Comparison of ENCODE assay signal across 29 cellular contexts in genomic region chr9:84819446-84819845, GRCh38.
DNase-seq lines count a peak whose midpoint lies in the region; ATAC-seq, FAIRE-seq and TF ChIP-seq lines count a peak whose summit lies in the region.
"Had no signal": no experiment of that assay in that cellular context is flagged by ENCODE, and none has a peak within 500 bp of the region (broad histone marks: within the 10 kb centered on the region; RNA-seq: fewer than 3 reads in every experiment).

No MANE protein-coding gene starts in this region.

- H2BK5ac ChIP-seq in mesenchymal stem cell (ENCODE audit: low read depth, low read length, poor library complexity, severe bottlenecking), result no peak overlapping the region

- no peak overlapping the region for H2BK120ac ChIP-seq in mesenchymal stem cell (ENCODE audit: low read depth, low read length)

- H3K79me1 ChIP-seq in mesenchymal stem cell (replicated peaks; ENCODE audit: low read length, poor library complexity, severe bottlenecking), result no peaks in the 10 kb centered on the region

- H3K4me3 ChIP-seq in HepG2 (replicated peaks in 1 of 3; ENCODE audit: insufficient read depth in 1 of 3, low read depth in 2 of 3, low read length in 3 of 3) (no peak overlapping the region), right lobe of liver (no peak overlapping the region), SK-N-MC (no peak overlapping the region), mesenchymal stem cell (ENCODE audit: insufficient read depth in 1 of 2, low read depth in 1 of 2, low read length in 2 of 2) (no peak overlapping the region)
- H3K4me3 ChIP-seq: BLaER1 treated with 17β-estradiol and CSF1 and Interleukin-3, amounts not matched to agents 10 nM and 100 nM; coronary artery; gastroesophageal sphincter; GM12878; ovary; uterus had no signal

- ATAC-seq in HepG2 (peak; percentile 66), right lobe of liver (no peak), HG03442 (IDR thresholded peaks at IDR 0.05; ENCODE audit: unreplicated experiment) (no peak), left cardiac atrium (no peak)
- ATAC-seq: activated CD8-positive, alpha-beta memory T cell treated with anti-CD3 and anti-CD28 coated beads, Interleukin-2, amount 10 ng/mL, durations not matched to agents 7 days and 5 days; activated T-cell treated with anti-CD3 and anti-CD28 coated beads, Interleukin-2, amount 50 U/mL, for 72 hours; gastroesophageal sphincter; GM12878; HCT116; right cardiac atrium had no signal

- no peaks in the 10 kb centered on the region for H3K36me3 ChIP-seq in HepG2 (replicated peaks in 1 of 2; ENCODE audit: control insufficient read depth in 1 of 2, insufficient read depth in 2 of 2, low read length in 2 of 2)
- no peaks in the 10 kb centered on the region for H3K36me3 ChIP-seq in right lobe of liver
- H3K36me3 ChIP-seq in SK-N-MC (ENCODE audit: insufficient read depth, low read length), result no peaks in the 10 kb centered on the region
- no peaks in the 10 kb centered on the region for H3K36me3 ChIP-seq in mesenchymal stem cell (ENCODE audit: control insufficient read depth in 1 of 2, insufficient read depth in 2 of 2, low read depth in 1 of 2, low read length in 2 of 2)
- H3K36me3 ChIP-seq: BLaER1 treated with 17β-estradiol and CSF1 and Interleukin-3, amounts not matched to agents 10 nM and 100 nM; gastroesophageal sphincter; ovary; uterus; WERI-Rb-1 had no signal

- H2AFZ ChIP-seq in HepG2 (ENCODE audit: low read length), result no peak overlapping the region
- no peak overlapping the region for H2AFZ ChIP-seq in mesenchymal stem cell (ENCODE audit: low read depth, low read length)

- no peak overlapping the region for H3K14ac ChIP-seq in mesenchymal stem cell (ENCODE audit: low read length in 2 of 2)

- FAIRE-seq in HepG2 (lab: Jason Lieb, UNC), result no peak
- FAIRE-seq: GM12878 had no signal

- CTCF ChIA-PET in HepG2 (lab: Yijun Ruan, JAX; ENCODE audit: low intra/inter-chr PET ratio, low total read pairs), result no interaction called here

- H3K27me3 ChIP-seq in HepG2 (ENCODE audit: control insufficient read depth in 1 of 2, insufficient read depth in 2 of 2, low read length in 2 of 2) (peaks cover 0 to 5% of the 10 kb centered on the region in 2 experiments; a peak in 2 of 5 replicates), right lobe of liver (no peaks in the 10 kb centered on the region), mesenchymal stem cell (ENCODE audit: control insufficient read depth in 1 of 2, insufficient read depth in 1 of 2, low read length in 2 of 2) (peaks cover 0 to 25% of the 10 kb centered on the region in 2 experiments)
- H3K27me3 ChIP-seq: BLaER1 treated with 17β-estradiol and CSF1 and Interleukin-3, amounts not matched to agents 10 nM and 100 nM; gastroesophageal sphincter; ovary; uterus had no signal

- H4K8ac ChIP-seq in mesenchymal stem cell (ENCODE audit: low read length), result no peak overlapping the region

- BruUV-seq in HepG2 (replicated peaks; lab: Mats Ljungman, UMichigan), result no TSS peak

- POLR2A ChIA-PET in HepG2 (lab: Yijun Ruan, JAX), result no interaction called here

- TF ChIP-seq CTCF in HepG2 (CRISPR knock-in tag; IDR thresholded peaks at IDR 0.05) (no peak), right lobe of liver (IDR thresholded peaks at IDR 0.05) (no peak)

- H3K9me3 ChIP-seq in HepG2 (ENCODE audit: low read length) (no peaks in the 10 kb centered on the region), right lobe of liver (no peaks in the 10 kb centered on the region), SK-N-MC (ENCODE audit: low read depth, low read length) (no peaks in the 10 kb centered on the region), mesenchymal stem cell (ENCODE audit: control insufficient read depth, low read length) (no peaks in the 10 kb centered on the region)
- H3K9me3 ChIP-seq: BLaER1 treated with 17β-estradiol and CSF1 and Interleukin-3, amounts not matched to agents 10 nM and 100 nM; Caco-2; gastroesophageal sphincter; ovary; uterus had no signal

- no peak overlapping the region for H2AK5ac ChIP-seq in mesenchymal stem cell (ENCODE audit: low read length, severe bottlenecking)

- no peak overlapping the region for H4K91ac ChIP-seq in mesenchymal stem cell (ENCODE audit: low read length)

- no peaks in the 10 kb centered on the region for H3K79me2 ChIP-seq in HepG2 (ENCODE audit: insufficient read depth, low read length)

- 13% methylated on average over 5 of the region's 7 CpGs for WGBS in HepG2 (ENCODE audit: low lambda C conversion rate)
- 45% methylated on average over 5 of the region's 7 CpGs for WGBS in right lobe of liver (ENCODE audit: insufficient coverage, low coverage, low lambda C conversion rate, missing lambda C conversion rate)
- WGBS in mesenchymal stem cell, result 36% methylated on average over 7 of the region's 7 CpGs

- H3K9ac ChIP-seq in HepG2 (ENCODE audit: insufficient read depth, low read depth, low read length), result no peak overlapping the region
- H3K9ac ChIP-seq in SK-N-MC (ENCODE audit: insufficient read length), result no peak overlapping the region
- no peak overlapping the region for H3K9ac ChIP-seq in mesenchymal stem cell (ENCODE audit: low read length)
- H3K9ac ChIP-seq: BLaER1 treated with 17β-estradiol and CSF1 and Interleukin-3, amounts not matched to agents 10 nM and 100 nM had no signal

- TF ChIP-seq EP300 in HepG2 (IDR thresholded peaks at IDR 0.05; ENCODE audit: low read depth in 2 of 2, low read length in 2 of 2), result no peak
- no peak for TF ChIP-seq EP300 in HepG2 (CRISPR knock-in tag; IDR thresholded peaks at IDR 0.05; ENCODE audit: borderline replicate concordance)

- intact Hi-C loops in HepG2 (cut with micrococcal nuclease; ENCODE audit: unreplicated experiment), result no loop called here
- intact Hi-C loops in right lobe of liver (cut with DNase I), result no loop called here
- intact Hi-C loops in left cardiac atrium (cut with DNase I), result no loop called here

- H3K23ac ChIP-seq in mesenchymal stem cell (ENCODE audit: low read length in 2 of 2), result no peak overlapping the region

- H2BK12ac ChIP-seq in mesenchymal stem cell (ENCODE audit: low read length in 2 of 2), result no peak overlapping the region

- H3K27ac ChIP-seq in HepG2 (ENCODE audit: extremely low read length, insufficient read depth, low read length), result no peak overlapping the region
- H3K27ac ChIP-seq in right lobe of liver, result no peak overlapping the region
- H3K27ac ChIP-seq in SK-N-MC, result no peak overlapping the region
- H3K27ac ChIP-seq in mesenchymal stem cell (ENCODE audit: low read length, poor library complexity, severe bottlenecking), result no peak overlapping the region
- H3K27ac ChIP-seq: BLaER1 treated with 17β-estradiol and CSF1 and Interleukin-3, amounts not matched to agents 10 nM and 100 nM; coronary artery; gastroesophageal sphincter; ovary; uterus; WERI-Rb-1 had no signal

- H3K4ac ChIP-seq in mesenchymal stem cell (ENCODE audit: low read depth in 1 of 2, low read length in 2 of 2), result no peak overlapping the region

- no peak for TF ChIP-seq RAD21 in HepG2 (CRISPR knock-in tag; IDR thresholded peaks at IDR 0.05)

- no peak for DNase-seq in HepG2 (ENCODE audit: low spot score)
- DNase-seq in right lobe of liver, result no peak
- DNase-seq in SK-N-MC (ENCODE audit: low read depth, low spot score), result peak; percentile 40
- peak; percentile 18 for DNase-seq in mesenchymal stem cell
- no peak for DNase-seq in AG08396 (ENCODE audit: low spot score)
- DNase-seq in occipital lobe (lab: John Stamatoyannopoulos, UW), result no peak
- no peak for DNase-seq in left cardiac atrium
- DNase-seq: activated CD4-positive, alpha-beta T cell treated with anti-CD3 and anti-CD28 coated beads, Interleukin-2, amount 10 ng/mL, durations not matched to agents 7 days and 5 days; activated CD8-positive, alpha-beta memory T cell treated with anti-CD3 and anti-CD28 coated beads, Interleukin-2, amount 10 ng/mL, durations not matched to agents 7 days and 5 days; activated naive CD4-positive, alpha-beta T cell treated with anti-CD3 and anti-CD28 coated beads for 36 hours; activated T-cell treated with anti-CD3 and anti-CD28 coated beads, Interleukin-2, amount 50 U/mL, for 72 hours; amniotic stem cell; Caco-2; mammary epithelial cell; NCI-H1105; NCI-H2107; ovary; right cardiac atrium; stimulated activated CD4-positive, alpha-beta T cell treated with anti-CD3 and anti-CD28 coated beads, Interleukin-12 subunit alpha, Interleukin-12 subunit beta, amount 100 ng/mL, for 4 hours; stimulated activated CD4-positive, alpha-beta T cell treated with anti-CD3 and anti-CD28 coated beads, Interleukin-4, amount 100 ng/mL, for 24 hours; stimulated activated naive CD4-positive, alpha-beta T cell; uterus; WERI-Rb-1 had no signal

- no peak overlapping the region for H2BK15ac ChIP-seq in mesenchymal stem cell (ENCODE audit: low read depth, poor library complexity, severe bottlenecking)

- no peaks in the 10 kb centered on the region for H4K20me1 ChIP-seq in HepG2 (ENCODE audit: insufficient read depth, low read length)
- H4K20me1 ChIP-seq: BLaER1 treated with 17β-estradiol and CSF1 and Interleukin-3, amounts not matched to agents 10 nM and 100 nM had no signal

- H3K4me1 ChIP-seq in HepG2 (ENCODE audit: insufficient read depth, low read length) (no peaks in the 10 kb centered on the region), right lobe of liver (no peaks in the 10 kb centered on the region), mesenchymal stem cell (ENCODE audit: control insufficient read depth, insufficient read depth, low read depth, low read length) (no peaks in the 10 kb centered on the region)
- H3K4me1 ChIP-seq: Caco-2, uterus had no signal

- H3K4me2 ChIP-seq in HepG2 (ENCODE audit: low read depth, low read length) (no peak overlapping the region), mesenchymal stem cell (ENCODE audit: low read length, poor library complexity, severe bottlenecking) (no peak overlapping the region)
- H3K4me2 ChIP-seq: BLaER1 treated with 17β-estradiol and CSF1 and Interleukin-3, amounts not matched to agents 10 nM and 100 nM had no signal

- in situ Hi-C loops in HepG2 (cut with HindIII; ENCODE audit: extremely low pct_ligation_motif_present, low pct_unique_long_range_greater_than_20kb), result no loop called here

- peak overlapping the region in 1 of 2 experiments; percentile 42 for H3K18ac ChIP-seq in mesenchymal stem cell (ENCODE audit: low read depth in 1 of 2, low read length in 2 of 2)

- no peak for TF ChIP-seq POLR2A in HepG2 (IDR thresholded peaks at IDR 0.05; ENCODE audit: insufficient read depth in 1 of 2, low read depth in 2 of 2, low read length in 2 of 2)
- TF ChIP-seq POLR2A in right lobe of liver (IDR thresholded peaks at IDR 0.05), result no peak

TF ChIP-seq in HepG2, 621 proteins besides CTCF, POLR2A, EP300 and RAD21 (continues in another document):
- no peak for TF ChIP-seq ZNF446 (CRISPR knock-in tag; IDR thresholded peaks at IDR 0.05)
- TF ChIP-seq ZSCAN20 (CRISPR knock-in tag; IDR thresholded peaks at IDR 0.05; ENCODE audit: borderline replicate concordance), result no peak
- no peak for TF ChIP-seq ZNF326 (CRISPR knock-in tag; IDR thresholded peaks at IDR 0.05; ENCODE audit: borderline replicate concordance)
- no peak for TF ChIP-seq ZNF138 (CRISPR knock-in tag; IDR thresholded peaks at IDR 0.05; ENCODE audit: low read depth)
- TF ChIP-seq ZFP41 (CRISPR knock-in tag; IDR thresholded peaks at IDR 0.05; ENCODE audit: borderline replicate concordance), result no peak
- no peak for TF ChIP-seq ZSCAN29 (CRISPR knock-in tag; conservative IDR thresholded peaks at IDR 0.05)
- no peak for TF ChIP-seq ZNF557 (CRISPR knock-in tag; IDR thresholded peaks at IDR 0.05)

Comparison
In these comparisons a context has a peak if more than half of its experiments do, and no peak if none do; other contexts are left out.
1. DNase-seq: peak in SK-N-MC (single experiment) and mesenchymal stem cell (single experiment); none in HepG2 (single experiment), right lobe of liver (0 of 3), AG08396 (single experiment), occipital lobe (single experiment) and left cardiac atrium (single experiment).